Comparison of ENCODE assay signal across 8 cellular contexts in the genomic region with DNA sequence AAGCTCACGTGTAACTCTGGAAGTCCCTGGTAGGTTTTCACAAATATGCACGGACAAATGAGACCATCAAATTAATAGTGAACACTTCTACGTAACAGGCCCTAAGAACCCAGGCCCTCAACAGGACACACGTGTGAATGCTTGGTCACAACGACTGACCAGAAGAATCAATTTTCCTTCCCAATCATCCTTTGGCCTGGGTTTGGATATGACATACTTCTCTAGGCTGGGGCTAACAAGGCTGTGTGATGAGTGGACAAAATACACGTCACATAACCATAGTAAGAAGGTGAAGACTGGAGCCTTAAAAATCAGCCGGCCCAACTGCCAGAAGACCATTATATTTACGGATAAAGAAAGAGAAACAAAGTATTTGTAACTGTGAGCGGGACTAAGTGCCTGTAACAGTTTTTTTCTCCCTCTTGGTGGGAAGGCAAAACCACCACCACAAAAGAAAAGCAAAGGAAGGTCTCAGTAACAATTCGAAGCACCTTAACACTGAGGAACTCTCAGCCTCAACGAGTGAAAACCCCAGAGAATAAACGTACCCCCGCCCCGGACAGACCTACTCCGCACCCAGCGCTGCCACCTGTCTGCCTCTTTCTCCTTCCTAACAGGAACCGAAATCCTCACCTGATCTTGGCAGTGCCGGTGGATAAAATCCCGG. TPM values are rescaled to one million over a fixed set of nuclear protein-coding genes. Genes with fewer than 3 reads are reported as not detected.
DNase-seq lines count a peak whose midpoint lies in the region; ATAC-seq, FAIRE-seq and TF ChIP-seq lines count a peak whose summit lies in the region.

No MANE protein-coding gene starts in this region.

- peak overlapping the region; percentile 73 for H2AFZ ChIP-seq in fibroblast of lung (ENCODE audit: low read length)
- H2AFZ ChIP-seq in osteoblast (ENCODE audit: low read length) = peak overlapping the region; percentile 85

- no peak for TF ChIP-seq POLR2A in GM12891 (IDR thresholded peaks at IDR 0.05; ENCODE audit: low read depth, low read length)

- H3K9me3 ChIP-seq in fibroblast of lung (ENCODE audit: control insufficient read depth, insufficient read depth, low read depth, low read length) (no peaks in the 10 kb centered on the region), osteoblast (ENCODE audit: low read depth, low read length) (no peaks in the 10 kb centered on the region)

- peak overlapping the region; percentile 98 for H3K27ac Mint-ChIP-seq in T-helper 1 cell treated with Interleukin-12 subunit alpha and Interleukin-12 subunit beta and Interleukin-4 antibody, amounts not matched to agents 30 μg/mL and 1 μg/mL, for 36 hours

- peak overlapping the region; percentile 95 for H3K9ac ChIP-seq in fibroblast of lung (ENCODE audit: insufficient read depth, low read length)

- DNase-seq in GM03348 (ENCODE audit: low spot score) = peak; percentile 43
- peak; percentile 43 to 63 for DNase-seq in fibroblast of lung (ENCODE audit: low read depth in 2 of 2)
- peak; percentile 77 for DNase-seq in osteoblast (ENCODE audit: insufficient read length, low spot score, missing footprints)
- no peak for DNase-seq in NOMO-1 treated with DMSO at 0.1 percent for 48 hours (lab: John Stamatoyannopoulos, UW; ENCODE audit: unreplicated experiment)
- DNase-seq in GM12891 (ENCODE audit: insufficient read length, low spot score) = no peak
- DNase-seq in NCI-H345 treated with DMSO at 0.1 percent for 48 hours (lab: John Stamatoyannopoulos, UW; ENCODE audit: unreplicated experiment) = no peak

- peaks cover 22% of the 10 kb centered on the region for H3K36me3 Mint-ChIP-seq in T-helper 1 cell treated with Interleukin-12 subunit alpha and Interleukin-12 subunit beta and Interleukin-4 antibody, amounts not matched to agents 30 μg/mL and 1 μg/mL, for 36 hours (ENCODE audit: low read depth)

- H3K79me2 ChIP-seq in fibroblast of lung (ENCODE audit: control insufficient read depth, insufficient read depth, low read length) (peaks cover 42% of the 10 kb centered on the region), osteoblast (ENCODE audit: insufficient read depth, low read length) (peaks cover 55% of the 10 kb centered on the region)

- H4K20me1 ChIP-seq in fibroblast of lung (ENCODE audit: control insufficient read depth, extremely low read depth, insufficient read depth, low read length) (no peaks in the 10 kb centered on the region), osteoblast (ENCODE audit: insufficient read depth, low read length) (peaks cover 21% of the 10 kb centered on the region)

- TF ChIP-seq CTCF in fibroblast of lung (conservative IDR thresholded peaks at IDR 0.05 in 1 of 2, IDR thresholded peaks at IDR 0.05 in 1 of 2; ENCODE audit: low read depth in 1 of 2, low read length in 2 of 2) = no peak
- TF ChIP-seq CTCF in osteoblast (IDR thresholded peaks at IDR 0.05; ENCODE audit: extremely low read depth, low read depth, low read length) = no peak

- peak; percentile 11 for ATAC-seq in HG02759 (IDR thresholded peaks at IDR 0.05; ENCODE audit: unreplicated experiment)

- H3K4me2 ChIP-seq in fibroblast of lung (ENCODE audit: extremely low read depth, insufficient read depth, low read length) (peak overlapping the region; percentile 84), osteoblast (ENCODE audit: insufficient read depth, low read length) (peak overlapping the region; percentile 95)

- no peaks in the 10 kb centered on the region for H3K27me3 ChIP-seq in fibroblast of lung (ENCODE audit: control insufficient read depth, insufficient read depth, low read length)
- no peaks in the 10 kb centered on the region for H3K27me3 ChIP-seq in osteoblast (ENCODE audit: insufficient read depth, low read length)

- H3K4me3 Mint-ChIP-seq in T-helper 1 cell treated with Interleukin-12 subunit alpha and Interleukin-12 subunit beta and Interleukin-4 antibody, amounts not matched to agents 30 μg/mL and 1 μg/mL, for 36 hours = peak overlapping the region; percentile 98

- H3K4me1 ChIP-seq in fibroblast of lung (ENCODE audit: control insufficient read depth, extremely low read depth, insufficient read depth, low read length) (peaks cover 3% of the 10 kb centered on the region), osteoblast (ENCODE audit: insufficient read depth, low read length) (peaks cover 31% of the 10 kb centered on the region)

- peaks cover 5% of the 10 kb centered on the region for H3K36me3 ChIP-seq in fibroblast of lung (ENCODE audit: control insufficient read depth, insufficient read depth, low read length)
- H3K36me3 ChIP-seq in osteoblast (ENCODE audit: insufficient read depth, low read length) = peaks cover 23% of the 10 kb centered on the region

- no peak for FAIRE-seq in GM12891 (lab: Jason Lieb, UNC)

- H3K4me3 ChIP-seq in fibroblast of lung (replicated peaks in 1 of 4; ENCODE audit: control extremely low read depth in 1 of 4, insufficient read depth in 1 of 4, low read depth in 3 of 4, low read length in 4 of 4) (peak overlapping the region; percentile 92 to 99 (median 96)), osteoblast (ENCODE audit: insufficient read depth, low read length) (peak overlapping the region; percentile 84)

- H3K27me3 Mint-ChIP-seq in T-helper 1 cell treated with Interleukin-12 subunit alpha and Interleukin-12 subunit beta and Interleukin-4 antibody, amounts not matched to agents 30 μg/mL and 1 μg/mL, for 36 hours (ENCODE audit: low read depth) = no peaks in the 10 kb centered on the region

- peak overlapping the region; percentile 95 for H3K27ac ChIP-seq in fibroblast of lung (ENCODE audit: insufficient read depth, low read length)
- peak overlapping the region; percentile 92 for H3K27ac ChIP-seq in osteoblast (ENCODE audit: low read depth, low read length)

- peaks cover 49% of the 10 kb centered on the region for H3K4me1 Mint-ChIP-seq in T-helper 1 cell treated with Interleukin-12 subunit alpha and Interleukin-12 subunit beta and Interleukin-4 antibody, amounts not matched to agents 30 μg/mL and 1 μg/mL, for 36 hours (ENCODE audit: low read depth)

- H3K9me3 Mint-ChIP-seq in T-helper 1 cell treated with Interleukin-12 subunit alpha and Interleukin-12 subunit beta and Interleukin-4 antibody, amounts not matched to agents 30 μg/mL and 1 μg/mL, for 36 hours = no peaks in the 10 kb centered on the region

TF ChIP-seq in GM12891, 5 proteins besides CTCF, POLR2A, EP300 and RAD21:
- TF ChIP-seq PAX5 (IDR thresholded peaks at IDR 0.05; ENCODE audit: insufficient read depth, low read length, severe bottlenecking) (no peak), POLR2AphosphoS5 (IDR thresholded peaks at IDR 0.05; ENCODE audit: low read depth, low read length) (no peak), POU2F2 (IDR thresholded peaks at IDR 0.05; ENCODE audit: low read depth, low read length) (no peak), TAF1 (IDR thresholded peaks at IDR 0.05; ENCODE audit: low read depth, low read length) (no peak), SPI1 (IDR thresholded peaks at IDR 0.05; ENCODE audit: low read depth, low read length) (no peak)

RNA-seq across cellular contexts. Expression of gene SDE2, which starts 0.5 kb away (rescaled TPM):
- total RNA-seq in fibroblast of lung = 24.7 and 25.8 TPM in 2 replicates
- 17.2 and 17.7 TPM in 2 replicates for polyA plus RNA-seq in fibroblast of lung
- 7.6 and 9.1 TPM in 2 replicates for polyA plus RNA-seq in fibroblast of lung (2012)
- polyA minus RNA-seq in fibroblast of lung (ENCODE audit: low replicate concordance) = 3.6 and 4.0 TPM in 2 replicates
- total RNA-seq in osteoblast = 16.5 and 19.9 TPM in 2 replicates
- polyA plus RNA-seq in GM12891 (2012; ENCODE audit: low read depth, missing spikeins) = 4.6 TPM

RNA-seq across cellular contexts. Expression of gene LEFTY2, which starts 57.7 kb away (rescaled TPM):
- under 0.01 TPM in 1 of 2 replicates, not detected in the other for total RNA-seq in fibroblast of lung
- polyA plus RNA-seq in fibroblast of lung = 0.05 TPM in 1 of 2 replicates, not detected in the other
- polyA plus RNA-seq in fibroblast of lung (2012) = 0.05 TPM in 1 of 2 replicates, not detected in the other
- polyA minus RNA-seq in fibroblast of lung (ENCODE audit: low replicate concordance) = not detected in 2 replicates
- total RNA-seq in osteoblast = not detected in 2 replicates
- polyA plus RNA-seq in GM12891 (2012; ENCODE audit: low read depth, missing spikeins) = not detected

Comparison
In these comparisons a context has a peak if more than half of its experiments do, and no peak if none do; other contexts are left out.
1. DNase-seq: peak in GM03348 (single experiment), fibroblast of lung (2 of 2) and osteoblast (single experiment); none in NOMO-1 treated with DMSO at 0.1 percent for 48 hours (single experiment), GM12891 (single experiment) and NCI-H345 treated with DMSO at 0.1 percent for 48 hours (single experiment).